9 cellular contexts compared by ENCODE assay signal in the genomic region with DNA sequence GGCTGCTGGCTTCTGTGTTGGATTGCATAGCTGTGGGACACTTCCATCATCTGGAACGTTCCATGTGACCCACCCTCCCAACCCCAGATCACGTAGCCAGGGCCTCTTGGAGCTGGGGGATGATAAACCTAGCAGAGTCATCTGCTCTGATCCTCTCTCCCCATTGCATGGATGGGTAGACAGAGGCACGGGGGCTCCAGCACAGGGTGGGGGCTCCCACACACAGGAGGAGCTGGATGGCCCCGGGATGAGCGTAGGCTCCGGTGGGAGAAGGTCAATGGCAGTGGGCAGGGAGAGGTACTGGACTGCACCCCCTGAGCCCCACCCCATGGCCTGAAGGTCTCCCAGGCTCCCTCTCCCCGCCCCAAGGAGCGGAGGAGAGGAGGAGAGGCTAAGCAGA. TPM values are rescaled to one million over a fixed set of nuclear protein-coding genes. Genes with fewer than 3 reads are reported as not detected.
"Had no signal": no experiment of that assay in that cellular context is flagged by ENCODE, and none has a peak within 500 bp of the region (broad histone marks: within the 10 kb centered on the region; RNA-seq: fewer than 3 reads in every experiment).

No MANE protein-coding gene starts in this region.

- H3K4me2 ChIP-seq: KMS-11 had no signal

- DNase-seq: IMR-90, KBM-7, KG1 had no signal

- FAIRE-seq: HTR-8/SVneo had no signal

- H3K27ac ChIP-seq: HL-60, KMS-11 had no signal

- H3K9ac ChIP-seq: KMS-11 had no signal

RNA-seq across cellular contexts. Expression of gene ONECUT3, which starts 33.4 kb away (rescaled TPM):
- total RNA-seq: HT-29, HT1080, IMR-90 had no signal
- polyA plus RNA-seq: IgD-negative memory B cell, IMR-90 had no signal
